In genomic region chr4:97747945-97748344, GRCh38 we compare ENCODE assay signal across 35 cellular contexts.
"Had no signal": no experiment of that assay in that cellular context is flagged by ENCODE, and none has a peak within 500 bp of the region (broad histone marks: within the 10 kb centered on the region; RNA-seq: fewer than 3 reads in every experiment).

No MANE protein-coding gene starts in this region.

- ATAC-seq: Panc1, Right ventricle myocardium inferior, SK-N-SH treated with all-trans-retinoic acid at 6 μM for 48 hours, T-cell, T-helper 17 cell had no signal

- H3K4me3 ChIP-seq: MG63, PC-9, SJCRH30, SK-N-MC had no signal

- FAIRE-seq: RCC 7860 had no signal

- H3K4me2 ChIP-seq: PC-9 had no signal

- H3K9me3 ChIP-seq: MG63, SJCRH30 had no signal

- H3K27me3 ChIP-seq: MG63, SJCRH30 had no signal

- H2AFZ ChIP-seq: PC-9 had no signal

- DNase-seq: Kasumi-1, MG63, NCI-H1048, NCI-H1092 treated with DMSO at 0.1 percent for 48 hours, NCI-H1105 treated with DMSO at 0.1 percent for 48 hours, NCI-H1417, NCI-H1436, NCI-H146, NCI-H1694, NCI-H187, NCI-H1930, NCI-H2029 treated with DMSO at 0.1 percent for 48 hours, NCI-H2081 treated with DMSO at 0.1 percent for 48 hours, NCI-H2107, NCI-H2171 treated with DMSO at 0.1 percent for 48 hours, NCI-H2227 treated with DMSO at 0.1 percent for 48 hours, NCI-H446 treated with DMSO at 0.1 percent for 48 hours, NCI-H510A, NCI-H524, NCI-H526, NCI-H69, NCI-H748 treated with DMSO at 0.1 percent for 48 hours, NCI-H82, PC-9, SHP77, SIG-M5, SJCRH30, T-cell, T-helper 17 cell had no signal

- H3K27ac ChIP-seq: PC-9, RWPE1, SJCRH30, SK-N-MC had no signal

- H3K36me3 ChIP-seq: MG63, SJCRH30 had no signal

- H3K4me1 ChIP-seq: SJCRH30 had no signal
